In genomic region chr1:236096660-236097482, GRCh38 we compare ENCODE assay signal across 9 cellular contexts. TPM values are rescaled to one million over a fixed set of nuclear protein-coding genes. Genes with fewer than 3 reads are reported as not detected.
DNase-seq lines count a peak whose midpoint lies in the region; ATAC-seq, FAIRE-seq and TF ChIP-seq lines count a peak whose summit lies in the region.
"Not testable (repeated sequence)": the region's sequence is repeated elsewhere in the genome, so short reads cannot be mapped to it uniquely, and the experiment has no call there.
"Had no signal": no experiment of that assay in that cellular context is flagged by ENCODE, and none has a peak within 500 bp of the region (broad histone marks: within the 10 kb centered on the region; RNA-seq: fewer than 3 reads in every experiment).

No MANE protein-coding gene starts in this region.

- H3F3A ChIP-seq in neural progenitor cell (ENCODE audit: low read depth), result not testable (repeated sequence)

- not testable (repeated sequence) for H3K36me3 ChIP-seq in CD8-positive, alpha-beta memory T cell (ENCODE audit: insufficient read depth, low read length); astrocyte (ENCODE audit: insufficient read depth, low read length); neural progenitor cell

- not testable (repeated sequence) for H3K36me3 Mint-ChIP-seq in CD8-positive, alpha-beta memory T cell; astrocyte (ENCODE audit: low read depth, unreplicated experiment); neural progenitor cell
- H3K36me3 Mint-ChIP-seq in glutamatergic neuron (ENCODE audit: unreplicated experiment), result peaks cover 12% of the 10 kb centered on the region

- H2AFZ ChIP-seq in astrocyte (ENCODE audit: low read depth, low read length); neural progenitor cell (replicated peaks): not testable (repeated sequence)

- H3K79me2 ChIP-seq in astrocyte (ENCODE audit: insufficient read depth, low read length); neural progenitor cell (ENCODE audit: low read depth): not testable (repeated sequence)

- not testable (repeated sequence) for TF ChIP-seq CTCF in astrocyte (IDR thresholded peaks at IDR 0.05; ENCODE audit: insufficient read depth, low read depth, low read length); glutamatergic neuron (IDR thresholded peaks at IDR 0.05; ENCODE audit: partially characterized antibody, unreplicated experiment); neural progenitor cell (IDR thresholded peaks at IDR 0.05)

- not testable (repeated sequence) for H3K27ac ChIP-seq in CD8-positive, alpha-beta memory T cell (ENCODE audit: low read depth, low read length); neural progenitor cell
- H3K27ac ChIP-seq in astrocyte (ENCODE audit: low read depth, low read length), result peak overlapping the region; percentile 15

- not testable (repeated sequence) for H3K9me3 ChIP-seq in CD8-positive, alpha-beta memory T cell (ENCODE audit: low read length); neural progenitor cell (ENCODE audit: low read depth)
- H3K9me3 ChIP-seq in astrocyte (ENCODE audit: insufficient read depth, low read depth, low read length), result peaks cover 17% of the 10 kb centered on the region

- peaks cover 20 to 24% of the 10 kb centered on the region in 2 donors for H3K27me3 Mint-ChIP-seq in CD8-positive, alpha-beta memory T cell
- not testable (repeated sequence) for H3K27me3 Mint-ChIP-seq in astrocyte (ENCODE audit: low read depth, unreplicated experiment); glutamatergic neuron (ENCODE audit: unreplicated experiment)
- H3K27me3 Mint-ChIP-seq in neural progenitor cell (ENCODE audit: insufficient read depth, low read depth), result peaks cover 11% of the 10 kb centered on the region

- peak overlapping the region in 1 of 7 donors; percentile 36 for H3K4me3 Mint-ChIP-seq in CD8-positive, alpha-beta memory T cell
- H3K4me3 Mint-ChIP-seq in astrocyte (ENCODE audit: unreplicated experiment); glutamatergic neuron (ENCODE audit: unreplicated experiment): not testable (repeated sequence)
- H3K4me3 Mint-ChIP-seq in neural progenitor cell, result peak overlapping the region; percentile 51

- H3K27ac Mint-ChIP-seq in CD8-positive, alpha-beta memory T cell, result peak overlapping the region in 4 of 8 donors; percentile 19 to 73 (median 48)
- H3K27ac Mint-ChIP-seq in astrocyte (ENCODE audit: unreplicated experiment), result peak overlapping the region; percentile 91
- H3K27ac Mint-ChIP-seq in glutamatergic neuron (ENCODE audit: unreplicated experiment), result peak overlapping the region; percentile 80
- not testable (repeated sequence) for H3K27ac Mint-ChIP-seq in neural progenitor cell

- H3K4me1 Mint-ChIP-seq in CD8-positive, alpha-beta memory T cell; astrocyte (ENCODE audit: low read depth, unreplicated experiment); glutamatergic neuron (ENCODE audit: low read depth, unreplicated experiment); neural progenitor cell: not testable (repeated sequence)

- DNase-seq in CD8-positive, alpha-beta memory T cell, result peak in 4 of 5 donors; percentile 82 to 100 (median 91)
- DNase-seq in NOMO-1 treated with dmso at 0.1 percent for 144 hours (lab: John Stamatoyannopoulos, UW; ENCODE audit: unreplicated experiment) (peak; percentile 42), astrocyte (ENCODE audit: low read depth) (peak; percentile 82), glutamatergic neuron (peak; percentile 78), neural progenitor cell (ENCODE audit: low spot score) (peak; percentile 33)
- DNase-seq in activated CD4-positive, alpha-beta T cell treated with anti-CD3 and anti-CD28 coated beads, Interleukin-2, amount 50 U/mL, for 1 hour, result peak; percentile 73
- DNase-seq in stimulated activated CD8-positive, alpha-beta memory T cell treated with anti-CD3 and anti-CD28 coated beads, Interleukin-15, amount 100 ng/mL, for 48 hours (ENCODE audit: low read depth in 2 of 2), result peak; percentile 78 to 81

- H3K4me1 ChIP-seq in CD8-positive, alpha-beta memory T cell (ENCODE audit: insufficient read depth, low read length); astrocyte (ENCODE audit: insufficient read depth, low read length); neural progenitor cell: not testable (repeated sequence)

- not testable (repeated sequence) for H3K4me2 ChIP-seq in astrocyte (ENCODE audit: low read length); neural progenitor cell

- not testable (repeated sequence) for H3K4me3 ChIP-seq in CD8-positive, alpha-beta memory T cell (ENCODE audit: low read length); astrocyte (ENCODE audit: insufficient read depth, low read depth, low read length); neural progenitor cell

- not testable (repeated sequence) for H4K20me1 ChIP-seq in astrocyte (ENCODE audit: insufficient read depth, low read length); neural progenitor cell (ENCODE audit: low read depth)

- POLR2A ChIA-PET in CD8-positive, alpha-beta memory T cell (lab: Charles Lee), result not testable (repeated sequence)

- not testable (repeated sequence) for H3K27me3 ChIP-seq in CD8-positive, alpha-beta memory T cell (ENCODE audit: insufficient read depth, low read length, poor library complexity, severe bottlenecking); astrocyte (ENCODE audit: insufficient read depth, low read length); neural progenitor cell

- H3K9ac ChIP-seq in astrocyte (ENCODE audit: low read length); neural progenitor cell: not testable (repeated sequence)

- FAIRE-seq in astrocyte (lab: Jason Lieb, UNC), result not testable (repeated sequence)

- CTCF ChIA-PET in CD8-positive, alpha-beta memory T cell (lab: Charles Lee), result not testable (repeated sequence)

- not testable (repeated sequence) for H3K9me3 Mint-ChIP-seq in CD8-positive, alpha-beta memory T cell; glutamatergic neuron (ENCODE audit: unreplicated experiment)
- H3K9me3 Mint-ChIP-seq in astrocyte (ENCODE audit: unreplicated experiment) (peaks cover 16% of the 10 kb centered on the region), neural progenitor cell (peaks cover 22% of the 10 kb centered on the region)

- peak; percentile 57 for ATAC-seq in HG03159 (IDR thresholded peaks at IDR 0.05; ENCODE audit: unreplicated experiment)

RNA-seq across cellular contexts. Expression of gene NID1, which starts 32.0 kb away (rescaled TPM):
- under 1 TPM; 0.09 to 0.15 TPM for total RNA-seq in CD8-positive, alpha-beta memory T cell
- polyA plus RNA-seq in CD8-positive, alpha-beta memory T cell, result not detected
- total RNA-seq in astrocyte (73.0 and 76.8 TPM in 2 replicates), glutamatergic neuron (ENCODE audit: unreplicated experiment) (1.4 TPM), neural progenitor cell (ENCODE audit: low replicate concordance) (32.5 and 42.7 TPM in 2 replicates)
- polyA plus RNA-seq: IgD-negative memory B cell had no signal

RNA-seq across cellular contexts. Expression of gene GPR137B, which starts 45.5 kb away (rescaled TPM):
- 1 to 10 TPM; 8.3 to 8.8 TPM for total RNA-seq in CD8-positive, alpha-beta memory T cell
- polyA plus RNA-seq in CD8-positive, alpha-beta memory T cell, result 13.0 TPM
- total RNA-seq in astrocyte (12.9 and 13.1 TPM in 2 replicates), glutamatergic neuron (ENCODE audit: unreplicated experiment) (22.5 TPM), neural progenitor cell (ENCODE audit: low replicate concordance) (4.3 and 4.5 TPM in 2 replicates)

Comparison
In these comparisons a context has a peak if more than half of its experiments do, and no peak if none do; other contexts are left out.
1. DNase-seq: peak in every context shown above with its lines; median percentile 91 in CD8-positive, alpha-beta memory T cell; 82 in astrocyte; 80 in stimulated activated CD8-positive, alpha-beta memory T cell treated with anti-CD3 and anti-CD28 coated beads, Interleukin-15, amount 100 ng/mL, for 48 hours; 78 in glutamatergic neuron; 73 in activated CD4-positive, alpha-beta T cell treated with anti-CD3 and anti-CD28 coated beads, Interleukin-2, amount 50 U/mL, for 1 hour; 42 in NOMO-1 treated with dmso at 0.1 percent for 144 hours; 33 in neural progenitor cell.
2. RNA of gene NID1, which starts 32.0 kb away (total RNA-seq): 73.0 to 76.8 TPM in astrocyte and 32.5 to 42.7 TPM in neural progenitor cell; 1.4 TPM in glutamatergic neuron (single experiment) and 0.09 to 0.15 TPM in CD8-positive, alpha-beta memory T cell; every median in the first group is over 10 times any median in the second.